Comparison of ENCODE assay signal across 9 cellular contexts in genomic region chr3:69855436-69856162, GRCh38.
A peak's percentile ranks its signal among the peaks of the same experiment; 100 is the strongest.
DNase-seq lines count a peak whose midpoint lies in the region; ATAC-seq, FAIRE-seq and TF ChIP-seq lines count a peak whose summit lies in the region.
"Had no signal": no experiment of that assay in that cellular context is flagged by ENCODE, and none has a peak within 500 bp of the region (broad histone marks: within the 10 kb centered on the region; RNA-seq: fewer than 3 reads in every experiment).

No MANE protein-coding gene starts in this region.

- H3K4me3 ChIP-seq in body of pancreas = no peak overlapping the region
- H3K4me3 ChIP-seq in kidney epithelial cell (ENCODE audit: low read depth, low read length) = no peak overlapping the region
- no peak overlapping the region for H3K4me3 ChIP-seq in transverse colon

- no peak for FAIRE-seq in urothelium cell line (lab: Jason Lieb, UNC)

- in situ Hi-C loops in transverse colon (cut with MboI; ENCODE audit: low pct_ligation_motif_present in 1 of 4, low pct_unique_long_range_greater_than_20kb in 1 of 4, low sequenced_read_pairs in 3 of 4) = no loop called here

- ATAC-seq in body of pancreas (peak; percentile 68), GM21528 (IDR thresholded peaks at IDR 0.05; ENCODE audit: low FRiP score, unreplicated experiment) (no peak)

- intact Hi-C loops in body of pancreas (cut with DNase I) (no loop called here), transverse colon (cut with DNase I; ENCODE audit: low total_unique reads) (no loop called here)

- H3K9me3 ChIP-seq in body of pancreas (no peaks in the 10 kb centered on the region), transverse colon (no peaks in the 10 kb centered on the region)

- H3K27me3 ChIP-seq in body of pancreas (no peaks in the 10 kb centered on the region), kidney epithelial cell (ENCODE audit: control insufficient read depth, insufficient read depth, low read length) (no peaks in the 10 kb centered on the region), transverse colon (no peaks in the 10 kb centered on the region)

- H3K4me1 ChIP-seq in body of pancreas = peaks cover 15% of the 10 kb centered on the region
- H3K4me1 ChIP-seq in transverse colon = peaks cover 0 to 23% (median 0%) of the 10 kb centered on the region in 4 donors

- TF ChIP-seq CTCF in body of pancreas (IDR thresholded peaks at IDR 0.05) (peak in 6 of 7 experiments; percentile 28 to 45 (median 36)), kidney epithelial cell (IDR thresholded peaks at IDR 0.05; ENCODE audit: insufficient read depth, low read length, poor library complexity, severe bottlenecking) (peak; percentile 51), transverse colon (IDR thresholded peaks at IDR 0.05) (peak in 1 of 5 experiments; percentile 21)

- TF ChIP-seq EP300 in transverse colon (IDR thresholded peaks at IDR 0.05; ENCODE audit: low read depth) = no peak

- H3K27ac ChIP-seq in body of pancreas (no peak overlapping the region), transverse colon (no peak overlapping the region)

- H3K36me3 ChIP-seq in body of pancreas (replicated peaks in 1 of 2; ENCODE audit: insufficient read depth in 1 of 2, low read depth in 2 of 2) = no peaks in the 10 kb centered on the region
- no peaks in the 10 kb centered on the region for H3K36me3 ChIP-seq in kidney epithelial cell (ENCODE audit: control insufficient read depth, insufficient read depth, low read length)
- no peaks in the 10 kb centered on the region for H3K36me3 ChIP-seq in transverse colon

- no peak for TF ChIP-seq POLR2A in body of pancreas (IDR thresholded peaks at IDR 0.05)
- no peak for TF ChIP-seq POLR2A in transverse colon (IDR thresholded peaks at IDR 0.05)

- WGBS in body of pancreas, 2 donors = 3 to 10% methylated on average over 5 of the region's 5 CpGs
- 32 to 50% methylated on average over 5 of the region's 5 CpGs for WGBS in transverse colon (ENCODE audit: low coverage in 1 of 2), 2 donors

- DNase-seq in SIG-M5 treated with dmso at 0.1 percent for 504 hours (lab: John Stamatoyannopoulos, UW; ENCODE audit: unreplicated experiment) = peak; percentile 31
- DNase-seq in SIG-M5 (lab: John Stamatoyannopoulos, UW) = no peak
- DNase-seq in body of pancreas = peak in 3 of 4 donors; percentile 5 to 15 (median 12)
- DNase-seq in kidney epithelial cell (ENCODE audit: low read depth) = no peak
- DNase-seq in urothelium cell line (ENCODE audit: low spot score) = peak; percentile 20
- no peak for DNase-seq in activated CD8-positive, alpha-beta memory T cell treated with anti-CD3 and anti-CD28 coated beads, Interleukin-2, amount 50 U/mL, for 48 hours
- no peak for DNase-seq in transverse colon
- DNase-seq: Calu3 had no signal

Comparison
In these comparisons a context has a peak if more than half of its experiments do, and no peak if none do; other contexts are left out.
1. DNase-seq: peak in SIG-M5 treated with dmso at 0.1 percent for 504 hours (single experiment), body of pancreas (3 of 4) and urothelium cell line (single experiment); none in SIG-M5 (single experiment), kidney epithelial cell (single experiment), activated CD8-positive, alpha-beta memory T cell treated with anti-CD3 and anti-CD28 coated beads, Interleukin-2, amount 50 U/mL, for 48 hours (single experiment) and transverse colon (single experiment).